Comparison of ENCODE assay signal across 16 cellular contexts in genomic region chr4:66554844-66555243, GRCh38.
DNase-seq lines count a peak whose midpoint lies in the region; ATAC-seq, FAIRE-seq and TF ChIP-seq lines count a peak whose summit lies in the region.
"Had no signal": no experiment of that assay in that cellular context is flagged by ENCODE, and none has a peak within 500 bp of the region (broad histone marks: within the 10 kb centered on the region; RNA-seq: fewer than 3 reads in every experiment).

No MANE protein-coding gene starts in this region.

- no peak overlapping the region for H4K5ac ChIP-seq in mesendoderm (ENCODE audit: low read length)

- H3K9me3 Mint-ChIP-seq in astrocyte (ENCODE audit: unreplicated experiment) = no peaks in the 10 kb centered on the region

- FAIRE-seq in astrocyte (lab: Jason Lieb, UNC) = no peak
- FAIRE-seq: GM18507 had no signal

- H3K4me3 ChIP-seq in astrocyte (ENCODE audit: insufficient read depth, low read depth, low read length) (no peak overlapping the region), mesendoderm (ENCODE audit: low read length) (no peak overlapping the region)
- H3K4me3 ChIP-seq: BLaER1 had no signal

- H2BK120ac ChIP-seq in mesendoderm (ENCODE audit: low read depth, low read length) = no peak overlapping the region

- H3K56ac ChIP-seq in mesendoderm (ENCODE audit: low read length) = no peak overlapping the region

- H2AK5ac ChIP-seq in mesendoderm (ENCODE audit: low read length) = no peak overlapping the region

- H3K4me2 ChIP-seq in astrocyte (ENCODE audit: low read length) (peak overlapping the region; percentile 44), mesendoderm (ENCODE audit: low read length) (no peak overlapping the region)
- H3K4me2 ChIP-seq: BLaER1 had no signal

- no peak overlapping the region for H3K18ac ChIP-seq in mesendoderm (ENCODE audit: low read length)

- WGBS in mesendoderm (ENCODE audit: extremely low coverage, insufficient coverage, low lambda C conversion rate) = no CpG with 5 or more reads among the region's 2 CpGs

- H3K9ac ChIP-seq in astrocyte (ENCODE audit: low read length) (peak overlapping the region; percentile 14), mesendoderm (ENCODE audit: low read length) (no peak overlapping the region)
- H3K9ac ChIP-seq: BLaER1 had no signal

- TF ChIP-seq CTCF in astrocyte (IDR thresholded peaks at IDR 0.05; ENCODE audit: insufficient read depth, low read depth, low read length) = no peak

- H3K27me3 Mint-ChIP-seq in astrocyte (ENCODE audit: low read depth, unreplicated experiment) (no peaks in the 10 kb centered on the region), T-helper 17 cell (no peaks in the 10 kb centered on the region)
- H3K27me3 Mint-ChIP-seq: CD8-positive, alpha-beta memory T cell had no signal

- H3K36me3 Mint-ChIP-seq in astrocyte (ENCODE audit: low read depth, unreplicated experiment) (no peaks in the 10 kb centered on the region), T-helper 17 cell (ENCODE audit: low read depth) (no peaks in the 10 kb centered on the region)
- H3K36me3 Mint-ChIP-seq: CD8-positive, alpha-beta memory T cell had no signal

- H2AFZ ChIP-seq in astrocyte (ENCODE audit: low read depth, low read length) = no peak overlapping the region

- H3K9me3 ChIP-seq in astrocyte (ENCODE audit: insufficient read depth, low read depth, low read length) (no peaks in the 10 kb centered on the region), T-helper 17 cell (ENCODE audit: control insufficient read depth, low read length, poor library complexity, severe bottlenecking) (no peaks in the 10 kb centered on the region)
- H3K9me3 ChIP-seq: BLaER1 had no signal

- H2BK15ac ChIP-seq in mesendoderm (replicated peaks; ENCODE audit: low read depth) = no peak overlapping the region

- H3K4me1 Mint-ChIP-seq in astrocyte (ENCODE audit: low read depth, unreplicated experiment) (peaks cover 21% of the 10 kb centered on the region), T-helper 17 cell (no peaks in the 10 kb centered on the region)
- H3K4me1 Mint-ChIP-seq: CD8-positive, alpha-beta memory T cell had no signal

- no peak overlapping the region for H3K4ac ChIP-seq in mesendoderm (ENCODE audit: low read depth, low read length)

- no peaks in the 10 kb centered on the region for H3K27me3 ChIP-seq in astrocyte (ENCODE audit: insufficient read depth, low read length)
- H3K27me3 ChIP-seq in mesendoderm (ENCODE audit: insufficient read depth, low read length, poor library complexity) = no peaks in the 10 kb centered on the region
- H3K27me3 ChIP-seq: BLaER1 had no signal

- no peaks in the 10 kb centered on the region for H4K20me1 ChIP-seq in astrocyte (ENCODE audit: insufficient read depth, low read length)
- H4K20me1 ChIP-seq: BLaER1 had no signal

- no peaks in the 10 kb centered on the region for H3K36me3 ChIP-seq in astrocyte (ENCODE audit: insufficient read depth, low read length)
- no peaks in the 10 kb centered on the region for H3K36me3 ChIP-seq in mesendoderm (ENCODE audit: control insufficient read depth, insufficient read depth, low read length)
- H3K36me3 ChIP-seq: BLaER1 had no signal

- H4K8ac ChIP-seq in mesendoderm (ENCODE audit: low read depth, low read length) = no peak overlapping the region

- H3K79me2 ChIP-seq in astrocyte (ENCODE audit: insufficient read depth, low read length) (no peaks in the 10 kb centered on the region), mesendoderm (ENCODE audit: control insufficient read depth, insufficient read depth, low read length) (no peaks in the 10 kb centered on the region)

- no peak overlapping the region for H3K23ac ChIP-seq in mesendoderm (ENCODE audit: low read length)

- H3K79me1 ChIP-seq in mesendoderm (ENCODE audit: low read length) = no peaks in the 10 kb centered on the region

- H3K27ac Mint-ChIP-seq in astrocyte (ENCODE audit: unreplicated experiment) (peak overlapping the region; percentile 35), T-helper 17 cell (no peak overlapping the region)
- H3K27ac Mint-ChIP-seq: CD8-positive, alpha-beta memory T cell had no signal

- DNase-seq in M059J (ENCODE audit: low read depth) (peak; percentile 66), astrocyte (ENCODE audit: low read depth) (peak; percentile 44), glomerular visceral epithelial cell (ENCODE audit: extremely low spot score) (peak; percentile 36), superior temporal gyrus (ENCODE audit: extremely low spot score) (no peak), T-helper 17 cell (no peak), mesendoderm (no peak)
- DNase-seq: CD8-positive, alpha-beta memory T cell; DMS 273 treated with DMSO at 0.1 percent for 48 hours; NCI-H1436 treated with DMSO at 0.1 percent for 48 hours; NCI-H2081 treated with DMSO at 0.1 percent for 48 hours; NCI-H345; NCI-H526 treated with DMSO at 0.1 percent for 48 hours; Right ventricle myocardium superior had no signal

- H3K27ac ChIP-seq in astrocyte (ENCODE audit: low read depth, low read length) (peak overlapping the region; percentile 72), mesendoderm (ENCODE audit: low read depth, low read length) (no peak overlapping the region)
- H3K27ac ChIP-seq: BLaER1 had no signal

- ATAC-seq in HG03520 (IDR thresholded peaks at IDR 0.05; ENCODE audit: unreplicated experiment) (no peak), T-helper 17 cell (no peak)

- H3K4me3 Mint-ChIP-seq in astrocyte (ENCODE audit: unreplicated experiment) (no peak overlapping the region), T-helper 17 cell (no peak overlapping the region)
- H3K4me3 Mint-ChIP-seq: CD8-positive, alpha-beta memory T cell had no signal

- no peak overlapping the region for H2BK5ac ChIP-seq in mesendoderm (ENCODE audit: low read length)

- H3K4me1 ChIP-seq in astrocyte (ENCODE audit: insufficient read depth, low read length) (peaks cover 25% of the 10 kb centered on the region), mesendoderm (ENCODE audit: control insufficient read depth, low read depth, low read length) (no peaks in the 10 kb centered on the region)
- H3K4me1 ChIP-seq: BLaER1 had no signal

Comparison
In these comparisons a context has a peak if more than half of its experiments do, and no peak if none do; other contexts are left out.
1. DNase-seq: peak in M059J (single experiment), astrocyte (single experiment) and glomerular visceral epithelial cell (single experiment); none in superior temporal gyrus (single experiment), T-helper 17 cell (0 of 3) and mesendoderm (single experiment).